14 cellular contexts compared by ENCODE assay signal in genomic region chr11:134562176-134562575, GRCh38.
"Had no signal": no experiment of that assay in that cellular context is flagged by ENCODE, and none has a peak within 500 bp of the region (broad histone marks: within the 10 kb centered on the region; RNA-seq: fewer than 3 reads in every experiment).

No MANE protein-coding gene starts in this region.

- ATAC-seq: activated T-helper 17 cell treated with anti-CD3 and anti-CD28 coated beads, Interleukin-2, amount 50 U/mL, for 72 hours; body of pancreas; mucosa of descending colon; natural killer cell treated with Interleukin-12 subunit alpha and Interleukin-12 subunit beta and Interleukin-15 and Interleukin-18, amount 100 ng/mL, for 72 hours had no signal

- H3K4me3 ChIP-seq: adrenal gland, body of pancreas, mucosa of descending colon, prostate gland had no signal

- H3K27ac Mint-ChIP-seq: activated T-helper 17 cell treated with anti-CD3 and anti-CD28 coated beads, Interleukin-2, amount 50 U/mL, for 72 hours; dendritic cell treated with granulocyte-macrophage colony-stimulating factor and Interleukin-4, amounts not matched to agents 40 ng/mL and 50 ng/mL, for 4 days; natural killer cell treated with Interleukin-12 subunit alpha and Interleukin-12 subunit beta and Interleukin-15 and Interleukin-18, amount 100 ng/mL, for 72 hours had no signal

- H3K27me3 ChIP-seq: adrenal gland had no signal

- H3K4me1 Mint-ChIP-seq: activated T-helper 17 cell treated with anti-CD3 and anti-CD28 coated beads, Interleukin-2, amount 50 U/mL, for 72 hours; central memory CD8-positive, alpha-beta T cell had no signal

- DNase-seq: activated naive CD4-positive, alpha-beta T cell treated with anti-CD3 and anti-CD28 coated beads, Interleukin-2, amount 50 U/mL, for 16 hours; body of pancreas; hypothalamus; mammary epithelial cell; mucosa of descending colon; nucleus accumbens; stimulated activated CD4-positive, alpha-beta T cell treated with anti-CD3 and anti-CD28 coated beads, Interleukin-2, amount 100 ng/mL, for 48 hours; stimulated activated naive CD4-positive, alpha-beta T cell treated with Interleukin-2 at 50 U/mL for 16 hours had no signal

- H3K36me3 ChIP-seq: adrenal gland, prostate gland had no signal

- H3K9me3 Mint-ChIP-seq: activated T-helper 17 cell treated with anti-CD3 and anti-CD28 coated beads, Interleukin-2, amount 50 U/mL, for 72 hours; central memory CD8-positive, alpha-beta T cell; dendritic cell treated with granulocyte-macrophage colony-stimulating factor and Interleukin-4, amounts not matched to agents 40 ng/mL and 50 ng/mL, for 4 days; natural killer cell treated with Interleukin-12 subunit alpha and Interleukin-12 subunit beta and Interleukin-15 and Interleukin-18, amount 100 ng/mL, for 72 hours had no signal

- H3K9me3 ChIP-seq: adrenal gland, body of pancreas, mucosa of descending colon, prostate gland had no signal

- H3K4me1 ChIP-seq: adrenal gland, body of pancreas, prostate gland had no signal

- H3K36me3 Mint-ChIP-seq: natural killer cell treated with Interleukin-12 subunit alpha and Interleukin-12 subunit beta and Interleukin-15 and Interleukin-18, amount 100 ng/mL, for 72 hours had no signal

- H3K27ac ChIP-seq: adrenal gland, body of pancreas, prostate gland had no signal

- H3K4me3 Mint-ChIP-seq: activated T-helper 17 cell treated with anti-CD3 and anti-CD28 coated beads, Interleukin-2, amount 50 U/mL, for 72 hours; central memory CD8-positive, alpha-beta T cell; dendritic cell treated with granulocyte-macrophage colony-stimulating factor and Interleukin-4, amounts not matched to agents 40 ng/mL and 50 ng/mL, for 4 days; natural killer cell treated with Interleukin-12 subunit alpha and Interleukin-12 subunit beta and Interleukin-15 and Interleukin-18, amount 100 ng/mL, for 72 hours had no signal
